Comparison of ENCODE assay signal across 15 cellular contexts in the genomic region with DNA sequence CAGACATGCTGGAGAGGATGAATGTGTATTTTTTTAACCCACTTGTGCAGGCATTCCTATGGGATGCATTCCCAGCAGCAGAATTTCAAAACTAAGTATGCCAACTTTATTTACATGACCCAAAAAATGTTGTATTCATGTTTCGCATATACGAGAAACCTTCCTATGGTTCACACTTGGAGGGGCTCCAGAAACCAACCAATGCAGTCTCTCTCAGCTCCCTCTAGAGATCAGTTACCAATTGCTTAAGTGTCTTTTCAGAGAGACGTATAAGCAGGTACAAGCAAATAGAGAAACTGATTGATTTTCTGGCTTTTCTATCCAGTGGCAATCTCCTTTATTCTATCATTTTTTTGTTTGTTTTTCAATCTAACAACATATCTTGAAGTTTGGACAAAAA.
"Had no signal": no experiment of that assay in that cellular context is flagged by ENCODE, and none has a peak within 500 bp of the region (broad histone marks: within the 10 kb centered on the region; RNA-seq: fewer than 3 reads in every experiment).

No MANE protein-coding gene starts in this region.

- H3K27me3 ChIP-seq: cardiac muscle cell, tibial nerve, vagina had no signal

- H3K9me3 ChIP-seq: vagina had no signal

- ATAC-seq: right cardiac atrium had no signal

- H3K4me3 ChIP-seq: cardiac muscle cell, coronary artery, tibial nerve, vagina had no signal

- H3K36me3 ChIP-seq: cardiac muscle cell, vagina had no signal

- H3K4me3 Mint-ChIP-seq: activated naive CD4-positive, alpha-beta T cell treated with anti-CD3 and anti-CD28 coated beads for 36 hours; activated T-helper 1 cell treated with anti-CD3 and anti-CD28 coated beads, Interleukin-12 subunit alpha, Interleukin-12 subunit beta, Interleukin-2, Interleukin-4 antibody, amounts not matched to agents 30 ng/mL and 10 ng/mL and 1 ng/mL, durations not matched to agents 14 hours and 24 hours and 36 hours; mesothelial cell of epicardium had no signal

- H3K27ac ChIP-seq: cardiac muscle cell, coronary artery, tibial nerve, vagina, WERI-Rb-1 had no signal

- DNase-seq: activated CD4-positive, alpha-beta T cell treated with anti-CD3 and anti-CD28 coated beads for 48 hours; activated naive CD4-positive, alpha-beta T cell treated with anti-CD3 and anti-CD28 coated beads for 36 hours; effector CD8-positive, alpha-beta T cell; hippocampal formation; small intestine; T1000; WERI-Rb-1 had no signal

- FAIRE-seq: astrocyte, small intestine had no signal

- H3K27ac Mint-ChIP-seq: activated naive CD4-positive, alpha-beta T cell treated with anti-CD3 and anti-CD28 coated beads for 36 hours; activated T-helper 1 cell treated with anti-CD3 and anti-CD28 coated beads, Interleukin-12 subunit alpha, Interleukin-12 subunit beta, Interleukin-2, Interleukin-4 antibody, amounts not matched to agents 30 ng/mL and 10 ng/mL and 1 ng/mL, durations not matched to agents 14 hours and 24 hours and 36 hours; mesothelial cell of epicardium had no signal
